ENCODE assay signal across 25 cellular contexts in the genomic region with DNA sequence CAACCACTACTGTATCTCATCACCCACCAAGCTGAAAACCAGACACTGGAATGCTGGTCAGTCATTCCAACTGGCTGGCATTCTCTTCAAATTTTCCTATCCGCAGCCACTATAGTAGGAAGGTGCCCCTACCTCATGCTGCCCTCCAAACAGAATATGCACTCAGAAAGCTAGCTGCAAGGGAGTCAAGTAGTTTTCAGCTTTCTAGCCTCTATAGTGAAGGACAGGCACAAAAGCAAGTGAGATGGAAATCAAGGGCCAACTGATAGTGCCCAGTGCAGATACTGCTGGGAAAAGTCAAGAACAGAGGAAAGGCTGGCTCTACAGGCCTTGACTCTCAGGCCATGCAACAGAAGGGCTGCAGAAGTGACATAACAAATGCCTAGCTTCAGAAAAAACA.
"Had no signal": no experiment of that assay in that cellular context is flagged by ENCODE, and none has a peak within 500 bp of the region (broad histone marks: within the 10 kb centered on the region; RNA-seq: fewer than 3 reads in every experiment).

No MANE protein-coding gene starts in this region.

- H3K4me1 Mint-ChIP-seq: naive thymus-derived CD8-positive, alpha-beta T cell; nephron progenitor cell; stimulated activated memory B cell treated with anti-CD40 and anti-IgM and Interleukin-4, amounts not matched to agents 10 μg/mL and 1 μg/mL and 100 μg/mL, for 72 hours had no signal

- H3K4me3 Mint-ChIP-seq: dendritic cell treated with granulocyte-macrophage colony-stimulating factor and Interleukin-4, amounts not matched to agents 40 ng/mL and 50 ng/mL, for 4 days; naive thymus-derived CD8-positive, alpha-beta T cell; nephron progenitor cell; stimulated activated memory B cell treated with anti-CD40 and anti-IgM and Interleukin-4, amounts not matched to agents 10 μg/mL and 1 μg/mL and 100 μg/mL, for 72 hours had no signal

- ATAC-seq: heart right ventricle; left cardiac atrium; left lung; naive thymus-derived CD8-positive, alpha-beta T cell; sciatic nerve; stimulated activated memory B cell treated with anti-CD40 and anti-IgM and Interleukin-4, amounts not matched to agents 10 μg/mL and 1 μg/mL and 100 μg/mL, for 72 hours; stimulated activated naive CD8-positive, alpha-beta T cell treated with anti-CD3 and anti-CD28 coated beads, Interleukin-15, Interleukin-2, amounts not matched to agents 100 U/mL and 50 U/mL, for 24 hours had no signal

- H3K27ac ChIP-seq: esophagus squamous epithelium, heart right ventricle, left lung, prostate gland, right atrium auricular region, thoracic aorta, tibial nerve, upper lobe of left lung had no signal

- H3K27ac Mint-ChIP-seq: dendritic cell treated with granulocyte-macrophage colony-stimulating factor and Interleukin-4, amounts not matched to agents 40 ng/mL and 50 ng/mL, for 4 days; nephron progenitor cell; stimulated activated memory B cell treated with anti-CD40 and anti-IgM and Interleukin-4, amounts not matched to agents 10 μg/mL and 1 μg/mL and 100 μg/mL, for 72 hours had no signal

- H3K4me3 ChIP-seq: esophagus squamous epithelium, heart right ventricle, left lung, prostate gland, right atrium auricular region, smooth muscle cell, thoracic aorta, tibial nerve, upper lobe of left lung had no signal

- DNase-seq: effector CD8-positive, alpha-beta T cell; esophagus squamous epithelium; foreskin melanocyte; glutamatergic neuron; heart right ventricle; hippocampal formation; left cardiac atrium; left lung; mesenchymal stem cell; naive thymus-derived CD8-positive, alpha-beta T cell; nephron progenitor cell; nucleus accumbens; stimulated activated CD4-positive, alpha-beta T cell treated with anti-CD3 and anti-CD28 coated beads, Interleukin-12 subunit alpha, Interleukin-12 subunit beta, amount 100 ng/mL, for 4 hours; stimulated activated CD4-positive, alpha-beta T cell treated with anti-CD3 and anti-CD28 coated beads, Interleukin-1b, Interleukin-23, amount 100 ng/mL, for 48 hours; stimulated activated CD4-positive, alpha-beta T cell treated with anti-CD3 and anti-CD28 coated beads, Interleukin-4, amount 100 ng/mL, for 1 hour; stimulated activated naive CD8-positive, alpha-beta T cell treated with anti-CD3 and anti-CD28 coated beads, Interleukin-15, Interleukin-2, amounts not matched to agents 100 U/mL and 50 U/mL, for 24 hours; upper lobe of left lung had no signal
